16 cellular contexts compared by ENCODE assay signal in the genomic region with DNA sequence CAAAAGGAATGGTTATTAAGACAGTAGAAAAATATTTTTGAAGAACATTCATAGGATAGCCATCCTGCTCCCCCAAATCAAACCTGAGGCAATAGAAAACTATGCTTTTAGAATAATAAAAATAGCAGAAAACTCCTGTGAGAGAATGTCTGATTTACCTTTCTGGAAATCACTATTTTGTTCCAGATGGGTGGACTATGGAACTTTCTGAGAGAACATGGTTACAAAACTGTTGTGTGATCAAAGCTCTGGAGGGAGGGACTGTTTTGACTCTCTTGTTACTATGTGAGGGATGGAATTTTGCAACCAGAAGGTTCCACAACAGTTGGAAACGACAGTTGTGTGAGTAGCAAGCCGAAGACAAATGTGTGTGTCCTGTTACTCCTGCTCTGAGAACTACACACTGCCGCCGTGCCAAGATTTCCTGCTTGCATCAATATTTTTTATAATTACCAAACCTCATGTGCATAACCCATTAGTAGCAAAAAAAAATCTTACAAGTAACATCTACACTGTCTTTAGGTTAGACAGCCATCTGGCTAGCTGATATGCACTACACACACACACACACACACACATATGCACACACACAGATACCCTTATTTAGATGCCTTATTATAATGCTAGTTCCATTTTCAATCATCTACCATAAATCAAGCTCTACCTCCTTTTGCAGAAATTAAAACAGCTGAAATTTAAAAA. TPM values are rescaled to one million over a fixed set of nuclear protein-coding genes. Genes with fewer than 3 reads are reported as not detected.
A peak's percentile ranks its signal among the peaks of the same experiment; 100 is the strongest.
DNase-seq lines count a peak whose midpoint lies in the region; ATAC-seq and TF ChIP-seq lines count a peak whose summit lies in the region.
"Had no signal": no experiment of that assay in that cellular context is flagged by ENCODE, and none has a peak within 500 bp of the region (broad histone marks: within the 10 kb centered on the region; RNA-seq: fewer than 3 reads in every experiment).

No MANE protein-coding gene starts in this region.

- H3K27ac Mint-ChIP-seq in stimulated activated naive CD8-positive, alpha-beta T cell treated with anti-CD3 and anti-CD28 coated beads, Interleukin-15, Interleukin-2, amounts not matched to agents 100 ng/mL and 50 ng/mL, for 24 hours: peak overlapping the region; percentile 26
- peak overlapping the region; percentile 26 for H3K27ac Mint-ChIP-seq in mesothelial cell of epicardium
- H3K27ac Mint-ChIP-seq: activated naive CD8-positive, alpha-beta T cell treated with anti-CD3 and anti-CD28 coated beads, Interleukin-2, amount 10 ng/mL, durations not matched to agents 7 days and 5 days; H9; immature natural killer cell had no signal

- H3K36me3 Mint-ChIP-seq in stimulated activated naive CD8-positive, alpha-beta T cell treated with anti-CD3 and anti-CD28 coated beads, Interleukin-15, Interleukin-2, amounts not matched to agents 100 ng/mL and 50 ng/mL, for 24 hours (ENCODE audit: low read depth): no peaks in the 10 kb centered on the region
- H3K36me3 Mint-ChIP-seq in mesothelial cell of epicardium: no peaks in the 10 kb centered on the region
- H3K36me3 Mint-ChIP-seq: immature natural killer cell had no signal

- H3K4me1 ChIP-seq in colonic mucosa: no peaks in the 10 kb centered on the region

- no peak overlapping the region for H3K9ac ChIP-seq in colonic mucosa (ENCODE audit: low read depth in 2 of 2, low read length in 2 of 2)

- no peaks in the 10 kb centered on the region for H3K27me3 Mint-ChIP-seq in stimulated activated naive CD8-positive, alpha-beta T cell treated with anti-CD3 and anti-CD28 coated beads, Interleukin-15, Interleukin-2, amounts not matched to agents 100 ng/mL and 50 ng/mL, for 24 hours
- no peaks in the 10 kb centered on the region for H3K27me3 Mint-ChIP-seq in mesothelial cell of epicardium (ENCODE audit: low read depth)

- H3K27ac ChIP-seq in colonic mucosa: no peak overlapping the region
- H3K27ac ChIP-seq: VCaP had no signal

- no peaks in the 10 kb centered on the region for H3K9me3 ChIP-seq in colonic mucosa
- H3K9me3 ChIP-seq: Caco-2 had no signal

- no peak for ATAC-seq in stimulated activated naive CD8-positive, alpha-beta T cell treated with anti-CD3 and anti-CD28 coated beads, Interleukin-15, Interleukin-2, amounts not matched to agents 100 U/mL and 50 U/mL, for 24 hours

- no peak for DNase-seq in stimulated activated naive CD8-positive, alpha-beta T cell treated with anti-CD3 and anti-CD28 coated beads, Interleukin-15, Interleukin-2, amounts not matched to agents 100 U/mL and 50 U/mL, for 24 hours
- peak; percentile 56 for DNase-seq in fibroblast of villous mesenchyme (ENCODE audit: low read depth)
- no peak for DNase-seq in mesothelial cell of epicardium (ENCODE audit: low spot score in 2 of 2, unreplicated experiment in 2 of 2)
- no peak for DNase-seq in NCI-H2081 (lab: John Stamatoyannopoulos, UW)
- no peak for DNase-seq in A172 (ENCODE audit: low spot score)
- DNase-seq in NK-92 (lab: John Stamatoyannopoulos, UW; ENCODE audit: unreplicated experiment): no peak
- DNase-seq in colonic mucosa: no peak
- DNase-seq: activated naive CD8-positive, alpha-beta T cell treated with anti-CD3 and anti-CD28 coated beads, Interleukin-2, amount 10 ng/mL, durations not matched to agents 7 days and 5 days; Caco-2; H9; immature natural killer cell; NCI-H1930; NCI-H524; stimulated activated CD4-positive, alpha-beta T cell treated with anti-CD3 and anti-CD28 coated beads, Interleukin-1b, Interleukin-23, amount 100 ng/mL, for 48 hours had no signal

- TF ChIP-seq CTCF in fibroblast of villous mesenchyme (IDR thresholded peaks at IDR 0.05; ENCODE audit: insufficient read depth, low read depth, low read length): no peak
- TF ChIP-seq CTCF in mesothelial cell of epicardium (IDR thresholded peaks at IDR 0.05; ENCODE audit: unreplicated experiment): no peak
- TF ChIP-seq CTCF in colonic mucosa (IDR thresholded peaks at IDR 0.05): no peak

- peaks cover 23% of the 10 kb centered on the region for H3K4me1 Mint-ChIP-seq in stimulated activated naive CD8-positive, alpha-beta T cell treated with anti-CD3 and anti-CD28 coated beads, Interleukin-15, Interleukin-2, amounts not matched to agents 100 ng/mL and 50 ng/mL, for 24 hours (ENCODE audit: low read depth)
- H3K4me1 Mint-ChIP-seq in mesothelial cell of epicardium: peaks cover 16% of the 10 kb centered on the region
- H3K4me1 Mint-ChIP-seq: activated naive CD8-positive, alpha-beta T cell treated with anti-CD3 and anti-CD28 coated beads, Interleukin-2, amount 10 ng/mL, durations not matched to agents 7 days and 5 days; H9; immature natural killer cell had no signal

- no peaks in the 10 kb centered on the region for H3K9me3 Mint-ChIP-seq in stimulated activated naive CD8-positive, alpha-beta T cell treated with anti-CD3 and anti-CD28 coated beads, Interleukin-15, Interleukin-2, amounts not matched to agents 100 ng/mL and 50 ng/mL, for 24 hours
- no peaks in the 10 kb centered on the region for H3K9me3 Mint-ChIP-seq in mesothelial cell of epicardium
- H3K9me3 Mint-ChIP-seq: H9, immature natural killer cell had no signal

- no peak overlapping the region for H3K4me3 ChIP-seq in fibroblast of villous mesenchyme (ENCODE audit: low read depth, low read length)
- no peak overlapping the region for H3K4me3 ChIP-seq in colonic mucosa

- no peaks in the 10 kb centered on the region for H3K36me3 ChIP-seq in colonic mucosa

- H3K27me3 ChIP-seq in colonic mucosa: no peaks in the 10 kb centered on the region

- intact Hi-C loops in colonic mucosa (cut with DNase I): loop anchor here (10.0 kb wide), 2 partner anchors 186 to 306 kb away; no protein-coding TSS in a partner anchor

- no peak overlapping the region for H3K4me3 Mint-ChIP-seq in stimulated activated naive CD8-positive, alpha-beta T cell treated with anti-CD3 and anti-CD28 coated beads, Interleukin-15, Interleukin-2, amounts not matched to agents 100 ng/mL and 50 ng/mL, for 24 hours
- H3K4me3 Mint-ChIP-seq in mesothelial cell of epicardium: no peak overlapping the region
- H3K4me3 Mint-ChIP-seq: activated naive CD8-positive, alpha-beta T cell treated with anti-CD3 and anti-CD28 coated beads, Interleukin-2, amount 10 ng/mL, durations not matched to agents 7 days and 5 days; H9; immature natural killer cell had no signal

RNA-seq across cellular contexts. Expression of a gene that starts 11.0 kb away (rescaled TPM):
- total RNA-seq in fibroblast of villous mesenchyme (16.8 and 20.3 TPM in 2 replicates), mesothelial cell of epicardium (63.4 to 69.4 TPM (median 64.0 TPM) in 3 replicates), colonic mucosa (10 to 100 TPM; 22.2 to 27.9 TPM)
- total RNA-seq in A172 (2014; rRNA removed; shearing (Covaris generic)): 18.9 and 32.2 TPM in 2 replicates
